ENCODE assay signal across 8 cellular contexts in the genomic region with DNA sequence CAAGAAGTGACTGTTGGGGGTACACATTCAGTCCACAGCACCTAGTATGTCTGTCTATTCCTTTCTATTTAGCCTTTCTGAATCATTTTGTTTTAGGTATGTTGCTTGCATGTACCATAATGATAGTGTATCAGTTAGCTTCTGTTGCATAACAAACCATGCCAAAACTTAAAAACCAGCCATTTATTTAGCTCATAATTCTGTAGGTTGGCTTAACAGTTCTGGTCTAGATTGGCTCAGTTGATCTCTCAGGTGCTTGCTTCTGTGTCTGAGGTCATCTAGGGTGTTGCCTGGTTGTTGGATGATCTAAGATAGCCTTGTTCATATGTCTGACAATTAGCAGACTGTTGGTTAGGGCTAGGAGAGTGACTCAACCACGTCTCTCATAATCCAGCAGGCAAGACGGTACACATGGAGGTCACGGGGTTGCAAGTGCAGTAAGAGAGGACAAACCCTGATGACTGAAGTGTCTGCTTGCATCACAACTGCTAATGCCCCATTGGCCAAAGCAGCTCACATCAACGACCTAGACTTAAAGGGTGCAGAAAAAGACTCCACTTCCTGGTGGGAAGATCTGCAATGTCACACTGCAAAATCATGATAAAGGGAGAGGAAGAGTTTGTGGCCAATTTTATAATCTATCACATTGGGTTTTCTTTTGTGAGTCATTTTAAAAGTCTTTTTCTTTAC. TPM values are rescaled to one million over a fixed set of nuclear protein-coding genes. Genes with fewer than 3 reads are reported as not detected.
DNase-seq lines count a peak whose midpoint lies in the region; ATAC-seq and TF ChIP-seq lines count a peak whose summit lies in the region.
"Had no signal": no experiment of that assay in that cellular context is flagged by ENCODE, and none has a peak within 500 bp of the region (broad histone marks: within the 10 kb centered on the region; RNA-seq: fewer than 3 reads in every experiment).

No MANE protein-coding gene starts in this region.

- H4K12ac ChIP-seq in trophoblast cell (ENCODE audit: low read depth, low read length), result no peak overlapping the region

- H3K23ac ChIP-seq in trophoblast cell (ENCODE audit: low read length), result no peak overlapping the region

- no peak overlapping the region for H3K27ac ChIP-seq in trophoblast cell (ENCODE audit: low read depth, low read length)

- no CpG with 5 or more reads among the region's 4 CpGs for WGBS in trophoblast cell (ENCODE audit: extremely low coverage, insufficient coverage, insufficient read length)

- peak; percentile 33 to 35 for DNase-seq in Kasumi-1 (lab: John Stamatoyannopoulos, UW)
- peak; percentile 60 to 75 for DNase-seq in trophoblast cell
- no peak for DNase-seq in NCI-H2081 (lab: John Stamatoyannopoulos, UW)
- no peak for DNase-seq in nephron progenitor cell
- DNase-seq: NCI-H345 had no signal

- no peaks in the 10 kb centered on the region for H3K27me3 ChIP-seq in trophoblast cell (ENCODE audit: insufficient read depth, low read length)

- H3K14ac ChIP-seq in trophoblast cell (ENCODE audit: low read length), result no peak overlapping the region

- H3K4me1 ChIP-seq in trophoblast cell (ENCODE audit: control insufficient read depth in 1 of 2, insufficient read depth in 2 of 2, low read length in 2 of 2), result peaks cover 0 to 2% of the 10 kb centered on the region in 2 experiments

- TF ChIP-seq CTCF in nephron progenitor cell (IDR thresholded peaks at IDR 0.05), result no peak

- H2AFZ ChIP-seq in trophoblast cell (ENCODE audit: insufficient read depth, low read length, poor library complexity), result no peak overlapping the region

- H3K9ac ChIP-seq in trophoblast cell (ENCODE audit: low read length), result no peak overlapping the region

- H3K18ac ChIP-seq in trophoblast cell (ENCODE audit: low read length), result no peak overlapping the region

- H3K4ac ChIP-seq in trophoblast cell (ENCODE audit: low read depth, low read length), result no peak overlapping the region

- H2BK12ac ChIP-seq in trophoblast cell (ENCODE audit: low read length), result no peak overlapping the region

- H3K9me3 ChIP-seq in trophoblast cell (ENCODE audit: insufficient read depth, low read depth, low read length), result no peaks in the 10 kb centered on the region

- H2BK5ac ChIP-seq in trophoblast cell (ENCODE audit: low read depth, low read length, poor library complexity), result no peak overlapping the region

- no peaks in the 10 kb centered on the region for H3K36me3 ChIP-seq in trophoblast cell (ENCODE audit: control insufficient read depth in 1 of 2, insufficient read depth in 2 of 2, low read length in 2 of 2)

- H3K4me3 Mint-ChIP-seq in activated T-helper 17 cell treated with anti-CD3 and anti-CD28 coated beads, Interleukin-2, amount 50 U/mL, for 72 hours, result no peak overlapping the region
- H3K4me3 Mint-ChIP-seq in nephron progenitor cell, result no peak overlapping the region

- H4K8ac ChIP-seq in trophoblast cell (ENCODE audit: low read depth, low read length), result no peak overlapping the region

- H4K91ac ChIP-seq in trophoblast cell (ENCODE audit: low read depth, low read length), result no peak overlapping the region

- no peaks in the 10 kb centered on the region for H3K79me2 ChIP-seq in trophoblast cell (ENCODE audit: control insufficient read depth, insufficient read depth, low read length, poor library complexity)

- no peak overlapping the region for H2AK5ac ChIP-seq in trophoblast cell (ENCODE audit: low read length)

- H3K27me3 Mint-ChIP-seq in activated T-helper 17 cell treated with anti-CD3 and anti-CD28 coated beads, Interleukin-2, amount 50 U/mL, for 72 hours, result peaks cover 13% of the 10 kb centered on the region
- H3K27me3 Mint-ChIP-seq in nephron progenitor cell (ENCODE audit: low read depth, poor library complexity), result peaks cover 4% of the 10 kb centered on the region

- H3K36me3 Mint-ChIP-seq in activated T-helper 17 cell treated with anti-CD3 and anti-CD28 coated beads, Interleukin-2, amount 50 U/mL, for 72 hours (ENCODE audit: low read depth), result no peaks in the 10 kb centered on the region
- no peaks in the 10 kb centered on the region for H3K36me3 Mint-ChIP-seq in nephron progenitor cell (ENCODE audit: low read depth)

- peak; percentile 57 for ATAC-seq in GM18868 (IDR thresholded peaks at IDR 0.05; ENCODE audit: unreplicated experiment)
- ATAC-seq in activated T-helper 17 cell treated with anti-CD3 and anti-CD28 coated beads, Interleukin-2, amount 50 U/mL, for 72 hours (replicated peaks), result peak; percentile 89
- no peak for ATAC-seq in GM19397 (IDR thresholded peaks at IDR 0.05; ENCODE audit: unreplicated experiment)

- H3K9me3 Mint-ChIP-seq in activated T-helper 17 cell treated with anti-CD3 and anti-CD28 coated beads, Interleukin-2, amount 50 U/mL, for 72 hours, result no peaks in the 10 kb centered on the region
- H3K9me3 Mint-ChIP-seq in nephron progenitor cell, result no peaks in the 10 kb centered on the region

- H3K27ac Mint-ChIP-seq in activated T-helper 17 cell treated with anti-CD3 and anti-CD28 coated beads, Interleukin-2, amount 50 U/mL, for 72 hours, result no peak overlapping the region
- H3K27ac Mint-ChIP-seq in nephron progenitor cell, result no peak overlapping the region

- no peak overlapping the region for H3K4me2 ChIP-seq in trophoblast cell (ENCODE audit: low read length)

- H3K79me1 ChIP-seq in trophoblast cell (ENCODE audit: low read length), result no peaks in the 10 kb centered on the region

- no peaks in the 10 kb centered on the region for H3K4me1 Mint-ChIP-seq in activated T-helper 17 cell treated with anti-CD3 and anti-CD28 coated beads, Interleukin-2, amount 50 U/mL, for 72 hours
- H3K4me1 Mint-ChIP-seq in nephron progenitor cell, result peaks cover 5% of the 10 kb centered on the region

- H2BK120ac ChIP-seq in trophoblast cell (ENCODE audit: insufficient read depth, low read length, poor library complexity), result no peak overlapping the region

- H3K4me3 ChIP-seq in trophoblast cell (ENCODE audit: low read depth, low read length), result no peak overlapping the region

RNA-seq across cellular contexts. Expression of gene PDCD6IP, which starts 6.8 kb away (rescaled TPM):
- 100 to 1,000 TPM; 199 to 209 TPM for total RNA-seq in activated T-helper 17 cell treated with anti-CD3 and anti-CD28 coated beads, Interleukin-2, amount 50 U/mL, for 72 hours
- polyA plus RNA-seq in trophoblast cell (2013), result 130 and 133 TPM in 2 replicates

Comparison
In these comparisons a context has a peak if more than half of its experiments do, and no peak if none do; other contexts are left out.
1. DNase-seq: peak in Kasumi-1 (2 of 2) and trophoblast cell (2 of 2); none in NCI-H2081 (0 of 2) and nephron progenitor cell (single experiment).